ENCODE assay signal across 1 cellular context in genomic region chr9:137524597-137525317, GRCh38.
TF ChIP-seq lines count a peak whose summit lies in the region.

No MANE protein-coding gene starts in this region.

TF ChIP-seq in HCT116, 20 proteins besides CTCF, POLR2A, EP300 and RAD21:
- TF ChIP-seq REST (IDR thresholded peaks at IDR 0.05; ENCODE audit: low read depth) (no peak), TCF7L2 (IDR thresholded peaks at IDR 0.05; ENCODE audit: borderline replicate concordance, extremely low read depth, insufficient read depth, insufficient read length) (no peak), SP1 (IDR thresholded peaks at IDR 0.05; ENCODE audit: low read depth) (no peak), ELF1 (IDR thresholded peaks at IDR 0.05; ENCODE audit: borderline replicate concordance, low read depth) (no peak), YY1 (IDR thresholded peaks at IDR 0.05; ENCODE audit: extremely low read depth, insufficient replicate concordance, low read depth, low read length) (no peak), ZBTB33 (IDR thresholded peaks at IDR 0.05; ENCODE audit: extremely low read depth, insufficient replicate concordance, low read length) (no peak), CBX3 (IDR thresholded peaks at IDR 0.05; ENCODE audit: low read depth) (no peak), EZH2phosphoT487 (IDR thresholded peaks at IDR 0.05; ENCODE audit: borderline replicate concordance) (no peak), JUND (IDR thresholded peaks at IDR 0.05) (no peak), ZFX (IDR thresholded peaks at IDR 0.05) (no peak), EGR1 (IDR thresholded peaks at IDR 0.05; ENCODE audit: low read depth) (no peak), FOSL1 (IDR thresholded peaks at IDR 0.05; ENCODE audit: low read depth) (no peak), MAX (IDR thresholded peaks at IDR 0.05) (no peak), ZNF274 (IDR thresholded peaks at IDR 0.05; ENCODE audit: low read depth, low read length) (no peak), EZH2 (IDR thresholded peaks at IDR 0.05) (no peak), POLR2AphosphoS5 (IDR thresholded peaks at IDR 0.05; ENCODE audit: low read depth, low read length) (no peak), CEBPB (IDR thresholded peaks at IDR 0.05; ENCODE audit: low read depth) (no peak), ATF3 (IDR thresholded peaks at IDR 0.05) (no peak), SRF (IDR thresholded peaks at IDR 0.05; ENCODE audit: low read depth) (no peak), SIN3A (IDR thresholded peaks at IDR 0.05; ENCODE audit: low read depth) (no peak)
TF ChIP-seq in HCT116: peak in this region for 0.
